Comparison of ENCODE assay signal across 9 cellular contexts in genomic region chr15:74423443-74424257, GRCh38. TPM values are rescaled to one million over a fixed set of nuclear protein-coding genes. Genes with fewer than 3 reads are reported as not detected.
DNase-seq lines count a peak whose midpoint lies in the region; ATAC-seq and TF ChIP-seq lines count a peak whose summit lies in the region.
"Had no signal": no experiment of that assay in that cellular context is flagged by ENCODE, and none has a peak within 500 bp of the region (broad histone marks: within the 10 kb centered on the region; RNA-seq: fewer than 3 reads in every experiment).

No MANE protein-coding gene starts in this region.

- no peaks in the 10 kb centered on the region for H3K27me3 ChIP-seq in CD8-positive, alpha-beta T cell (ENCODE audit: insufficient read depth, low read length)

- CTCF ChIA-PET in CD8-positive, alpha-beta T cell (lab: Charles Lee) = interaction anchor here (1.0 to 1.6 kb wide), 3 partner anchors 16 to 35 kb away, joined by 3 to 4 read pairs (median 3); no protein-coding TSS in a partner anchor

- no peaks in the 10 kb centered on the region for H3K27me3 Mint-ChIP-seq in CD8-positive, alpha-beta T cell (ENCODE audit: low read depth)
- H3K27me3 Mint-ChIP-seq in nephron (ENCODE audit: low read depth) = peaks cover 10% of the 10 kb centered on the region

- ATAC-seq in CD8-positive, alpha-beta T cell = no peak
- ATAC-seq in GM19455 (IDR thresholded peaks at IDR 0.05; ENCODE audit: unreplicated experiment) (no peak), GM19328 (IDR thresholded peaks at IDR 0.05; ENCODE audit: unreplicated experiment) (no peak)

- no peak overlapping the region for H3K4me3 ChIP-seq in CD8-positive, alpha-beta T cell (ENCODE audit: low read depth, low read length)

- intact Hi-C loops in CD8-positive, alpha-beta T cell (cut with DNase I, micrococcal nuclease) = no loop called here

- no peak overlapping the region for H3K27ac ChIP-seq in CD8-positive, alpha-beta T cell (ENCODE audit: low read depth, low read length)
- H3K27ac ChIP-seq in angular gyrus (ENCODE audit: low read depth, low read length) = peak overlapping the region; percentile 96

- peaks cover 25% of the 10 kb centered on the region for H3K4me1 Mint-ChIP-seq in CD8-positive, alpha-beta T cell (ENCODE audit: low read depth)
- peaks cover 63% of the 10 kb centered on the region for H3K4me1 Mint-ChIP-seq in nephron

- H3K27ac Mint-ChIP-seq in CD8-positive, alpha-beta T cell = peak overlapping the region; percentile 60
- peak overlapping the region; percentile 83 to 94 (median 87) for H3K27ac Mint-ChIP-seq in nephron

- no peaks in the 10 kb centered on the region for H3K36me3 ChIP-seq in CD8-positive, alpha-beta T cell (ENCODE audit: insufficient read depth, low read length)

- H3K4me3 Mint-ChIP-seq in CD8-positive, alpha-beta T cell = no peak overlapping the region
- H3K4me3 Mint-ChIP-seq in nephron = peak overlapping the region in 2 of 3 experiments; percentile 15 to 29

- H3K4me1 ChIP-seq in CD8-positive, alpha-beta T cell (ENCODE audit: insufficient read depth, low read length) = peaks cover 8% of the 10 kb centered on the region

- no peak for TF ChIP-seq CTCF in CD8-positive, alpha-beta T cell (IDR thresholded peaks at IDR 0.05)
- no peak for TF ChIP-seq CTCF in nephron (IDR thresholded peaks at IDR 0.05; ENCODE audit: unreplicated experiment in 3 of 3)

- no peaks in the 10 kb centered on the region for H3K9me3 ChIP-seq in CD8-positive, alpha-beta T cell (ENCODE audit: low read length)

- no peak for DNase-seq in CD8-positive, alpha-beta T cell
- DNase-seq in HUDEP-2 (lab: John Stamatoyannopoulos, UW; ENCODE audit: unreplicated experiment in 76 of 76) (peak in 43 of 76 experiments; percentile 17 to 65 (median 41)), DMS 273 treated with DMSO at 0.1 percent for 48 hours (lab: John Stamatoyannopoulos, UW) (no peak)
- no peak for DNase-seq in stimulated activated CD4-positive, alpha-beta T cell treated with anti-CD3 and anti-CD28 coated beads, Interleukin-15, amount 100 ng/mL, for 24 hours
- DNase-seq: NCI-H1417 treated with DMSO at 0.1 percent for 48 hours had no signal

- no peaks in the 10 kb centered on the region for H3K9me3 Mint-ChIP-seq in CD8-positive, alpha-beta T cell
- no peaks in the 10 kb centered on the region for H3K9me3 Mint-ChIP-seq in nephron

- POLR2A ChIA-PET in CD8-positive, alpha-beta T cell (lab: Charles Lee) = no interaction called here

- H3K36me3 Mint-ChIP-seq in CD8-positive, alpha-beta T cell = no peaks in the 10 kb centered on the region
- no peaks in the 10 kb centered on the region for H3K36me3 Mint-ChIP-seq in nephron (ENCODE audit: low read depth)

RNA-seq across cellular contexts. Expression of gene SEMA7A, which starts 10.1 kb away (rescaled TPM):
- total RNA-seq in CD8-positive, alpha-beta T cell = 1 to 10 TPM; 8.8 to 9.4 TPM

RNA-seq across cellular contexts. Expression of gene UBL7, which starts 37.3 kb away (rescaled TPM):
- total RNA-seq in CD8-positive, alpha-beta T cell = 10 to 100 TPM; 21.7 to 23.1 TPM

RNA-seq across cellular contexts. Expression of gene CYP11A1, which starts 56.2 kb away (rescaled TPM):
- not detected for total RNA-seq in CD8-positive, alpha-beta T cell

Comparison
In these comparisons a context has a peak if more than half of its experiments do, and no peak if none do; other contexts are left out.
1. DNase-seq: peak in HUDEP-2 (43 of 76); none in CD8-positive, alpha-beta T cell (0 of 7), DMS 273 treated with DMSO at 0.1 percent for 48 hours (single experiment) and stimulated activated CD4-positive, alpha-beta T cell treated with anti-CD3 and anti-CD28 coated beads, Interleukin-15, amount 100 ng/mL, for 24 hours (single experiment).